In the genomic region with DNA sequence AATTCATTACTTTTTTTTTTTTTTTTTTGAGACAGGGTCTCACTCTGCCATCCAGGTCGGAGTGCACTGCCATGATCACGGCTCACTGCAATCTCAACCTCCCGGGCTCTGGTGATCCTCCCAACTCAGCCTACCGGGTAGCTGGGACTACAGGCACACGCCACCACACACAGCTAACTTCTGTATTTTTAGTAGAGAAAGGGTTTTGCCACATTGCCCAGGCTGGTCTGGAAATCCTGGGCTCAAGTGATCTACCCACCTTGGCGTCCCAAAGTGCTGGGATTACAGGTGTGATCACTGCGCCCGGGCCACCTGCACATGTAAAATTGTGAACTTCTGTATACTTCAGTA, we compare ENCODE assay signal across 8 cellular contexts. TPM values are rescaled to one million over a fixed set of nuclear protein-coding genes. Genes with fewer than 3 reads are reported as not detected.
DNase-seq lines count a peak whose midpoint lies in the region; ATAC-seq, FAIRE-seq and TF ChIP-seq lines count a peak whose summit lies in the region.
"Not testable (repeated sequence)": the region's sequence is repeated elsewhere in the genome, so short reads cannot be mapped to it uniquely, and the experiment has no call there.

No MANE protein-coding gene starts in this region.

- not testable (repeated sequence) for H3K79me1 ChIP-seq in neuronal stem cell (ENCODE audit: low read depth, low read length)

- H2BK5ac ChIP-seq in neuronal stem cell (ENCODE audit: low read length) = not testable (repeated sequence)

- not testable (repeated sequence) for TF ChIP-seq EP300 in A549 (IDR thresholded peaks at IDR 0.05)

- H3K18ac ChIP-seq in neuronal stem cell (ENCODE audit: low read length) = not testable (repeated sequence)

- H2BK120ac ChIP-seq in neuronal stem cell (ENCODE audit: low read depth, low read length) = not testable (repeated sequence)

- H4K20me1 ChIP-seq in fibroblast of lung (ENCODE audit: control insufficient read depth, extremely low read depth, insufficient read depth, low read length) = not testable (repeated sequence)

- H3K27me3 Mint-ChIP-seq in stimulated activated naive B cell treated with anti-CD40 and anti-IgM and Interleukin-4, amounts not matched to agents 10 μg/mL and 1 μg/mL and 100 μg/mL, for 72 hours = not testable (repeated sequence)

- not testable (repeated sequence) for H3K23ac ChIP-seq in neuronal stem cell (ENCODE audit: low read depth, low read length, poor library complexity)

- H2AK5ac ChIP-seq in neuronal stem cell (ENCODE audit: low read depth, low read length) = not testable (repeated sequence)

- CTCF ChIA-PET in A549 (lab: Yijun Ruan, JAX) = interaction anchor here (1.0 to 9.0 kb wide), 5 partner anchors 9 to 277 kb away, joined by 3 to 98 read pairs (median 3); no protein-coding TSS in a partner anchor

- H2BK12ac ChIP-seq in neuronal stem cell (ENCODE audit: low read length) = not testable (repeated sequence)

- not testable (repeated sequence) for H3K4me1 Mint-ChIP-seq in stimulated activated naive B cell treated with anti-CD40 and anti-IgM and Interleukin-4, amounts not matched to agents 10 μg/mL and 1 μg/mL and 100 μg/mL, for 72 hours

- WGBS in A549 (ENCODE audit: missing lambda C conversion rate) = 90% methylated on average over 8 of the region's 8 CpGs
- WGBS in neuronal stem cell (ENCODE audit: extremely low coverage in 2 of 2, insufficient read length in 2 of 2, insufficient replicate concordance in 1 of 2), 2 donors = no CpG with 5 or more reads among the region's 8 CpGs

- H3K4me3 Mint-ChIP-seq in stimulated activated naive B cell treated with anti-CD40 and anti-IgM and Interleukin-4, amounts not matched to agents 10 μg/mL and 1 μg/mL and 100 μg/mL, for 72 hours = not testable (repeated sequence)

- not testable (repeated sequence) for H2BK15ac ChIP-seq in neuronal stem cell (ENCODE audit: low read length)

- H3K4me1 ChIP-seq in A549 (peaks cover 20% of the 10 kb centered on the region), neuronal stem cell (ENCODE audit: control insufficient read depth in 2 of 2, insufficient read depth in 1 of 2, low read depth in 1 of 2, low read length in 2 of 2) (peaks cover 11 to 16% of the 10 kb centered on the region in 2 donors)
- not testable (repeated sequence) for H3K4me1 ChIP-seq in fibroblast of lung (ENCODE audit: control insufficient read depth, extremely low read depth, insufficient read depth, low read length)

- not testable (repeated sequence) for H4K8ac ChIP-seq in neuronal stem cell (ENCODE audit: low read depth, low read length)

- not testable (repeated sequence) for TF ChIP-seq CTCF in A549 (IDR thresholded peaks at IDR 0.05); HFF-Myc (IDR thresholded peaks at IDR 0.05; ENCODE audit: low read depth, low read length, missing control alignments); astrocyte of the spinal cord (IDR thresholded peaks at IDR 0.05; ENCODE audit: low read depth, low read length); fibroblast of lung (conservative IDR thresholded peaks at IDR 0.05 in 1 of 2, IDR thresholded peaks at IDR 0.05 in 1 of 2; ENCODE audit: low read depth in 1 of 2, low read length in 2 of 2)

- not testable (repeated sequence) for H3K27ac Mint-ChIP-seq in stimulated activated naive B cell treated with anti-CD40 and anti-IgM and Interleukin-4, amounts not matched to agents 10 μg/mL and 1 μg/mL and 100 μg/mL, for 72 hours

- H3K9me3 ChIP-seq in A549; SK-N-MC (ENCODE audit: low read depth, low read length); fibroblast of lung (ENCODE audit: control insufficient read depth, insufficient read depth, low read depth, low read length); neuronal stem cell (replicated peaks in 1 of 2; ENCODE audit: control insufficient read depth in 2 of 2, insufficient read depth in 1 of 2, low read depth in 1 of 2, low read length in 2 of 2): not testable (repeated sequence)

- peak overlapping the region; percentile 70; the same call in 2 of the 3 replicates for H3K4me3 ChIP-seq in A549
- peak overlapping the region; percentile 60 for H3K4me3 ChIP-seq in HFF-Myc (replicated peaks; ENCODE audit: low read depth, low read length)
- H3K4me3 ChIP-seq in SK-N-MC = peak overlapping the region; percentile 83
- peak overlapping the region; percentile 63 for H3K4me3 ChIP-seq in astrocyte of the spinal cord (ENCODE audit: low read depth, low read length)
- H3K4me3 ChIP-seq in fibroblast of lung (replicated peaks in 1 of 4; ENCODE audit: control extremely low read depth in 1 of 4, insufficient read depth in 1 of 4, low read depth in 3 of 4, low read length in 4 of 4) = peak overlapping the region; percentile 62 to 96 (median 84)
- H3K4me3 ChIP-seq in neuronal stem cell (ENCODE audit: low read length in 2 of 2) = peak overlapping the region in 1 of 2 donors; percentile 61

- not testable (repeated sequence) for H3K27me3 ChIP-seq in fibroblast of lung (ENCODE audit: control insufficient read depth, insufficient read depth, low read length); layer of hippocampus (ENCODE audit: control insufficient read depth, insufficient read depth, low read length); neuronal stem cell (ENCODE audit: control insufficient read depth in 3 of 3, insufficient read depth in 3 of 3, low read depth in 1 of 3, low read length in 3 of 3)

- not testable (repeated sequence) for H3K9me3 Mint-ChIP-seq in stimulated activated naive B cell treated with anti-CD40 and anti-IgM and Interleukin-4, amounts not matched to agents 10 μg/mL and 1 μg/mL and 100 μg/mL, for 72 hours

- not testable (repeated sequence) for H3K4ac ChIP-seq in neuronal stem cell (ENCODE audit: low read length)

- not testable (repeated sequence) for TF ChIP-seq RAD21 in A549 (conservative IDR thresholded peaks at IDR 0.05 in 1 of 2, IDR thresholded peaks at IDR 0.05 in 1 of 2)

- not testable (repeated sequence) for H2AFZ ChIP-seq in fibroblast of lung (ENCODE audit: low read length); neuronal stem cell (ENCODE audit: low read length)

- peaks cover 33% of the 10 kb centered on the region for H3K79me2 ChIP-seq in fibroblast of lung (ENCODE audit: control insufficient read depth, insufficient read depth, low read length)

- FAIRE-seq in A549 (lab: Jason Lieb, UNC) = not testable (repeated sequence)

- H3K36me3 Mint-ChIP-seq in stimulated activated naive B cell treated with anti-CD40 and anti-IgM and Interleukin-4, amounts not matched to agents 10 μg/mL and 1 μg/mL and 100 μg/mL, for 72 hours = not testable (repeated sequence)

- not testable (repeated sequence) for H3K36me3 ChIP-seq in SK-N-MC (ENCODE audit: insufficient read depth, low read length); fibroblast of lung (ENCODE audit: control insufficient read depth, insufficient read depth, low read length)
- H3K36me3 ChIP-seq in neuronal stem cell (replicated peaks in 1 of 2; ENCODE audit: control insufficient read depth in 2 of 2, insufficient read depth in 2 of 2, low read length in 2 of 2) = peaks cover 14 to 20% of the 10 kb centered on the region in 2 donors

- H3K27ac ChIP-seq in A549; SK-N-MC; neuronal stem cell (replicated peaks; ENCODE audit: low read length): not testable (repeated sequence)
- H3K27ac ChIP-seq in fibroblast of lung (ENCODE audit: insufficient read depth, low read length) (peak overlapping the region; percentile 46), layer of hippocampus (ENCODE audit: low read depth, low read length) (peak overlapping the region; percentile 91)

- not testable (repeated sequence) for DNase-seq in A549 (ENCODE audit: low read depth in 1 of 2, low spot score in 1 of 2); HFF-Myc (ENCODE audit: extremely low read depth, low read depth); SK-N-MC (ENCODE audit: low read depth, low spot score); astrocyte of the spinal cord (ENCODE audit: low read depth, low spot score); fibroblast of lung (ENCODE audit: low read depth in 2 of 2); neuronal stem cell (ENCODE audit: low spot score)
- peak; percentile 4 for DNase-seq in stimulated activated naive B cell treated with anti-CD40 and anti-IgM and Interleukin-4, amounts not matched to agents 10 μg/mL and 1 μg/mL and 100 μg/mL, for 72 hours

- not testable (repeated sequence) for H3K14ac ChIP-seq in neuronal stem cell (ENCODE audit: low read length)

- not testable (repeated sequence) for ATAC-seq in A549; stimulated activated naive B cell treated with anti-CD40 and anti-IgM and Interleukin-4, amounts not matched to agents 10 μg/mL and 1 μg/mL and 100 μg/mL, for 72 hours (replicated peaks)

- TF ChIP-seq POLR2A in A549 (IDR thresholded peaks at IDR 0.05; ENCODE audit: low read length) = not testable (repeated sequence)

- POLR2A ChIA-PET in A549 (lab: Yijun Ruan, JAX) = interaction anchor here (0.6 to 0.7 kb wide), 3 partner anchors 11 to 118 kb away, joined by 3 to 6 read pairs (median 3); no protein-coding TSS in a partner anchor

- in situ Hi-C loops in astrocyte of the spinal cord (cut with HindIII; ENCODE audit: low sequenced_read_pairs) = not testable (repeated sequence)

- peak overlapping the region; percentile 72 for H3K4me2 ChIP-seq in A549
- H3K4me2 ChIP-seq in fibroblast of lung (ENCODE audit: extremely low read depth, insufficient read depth, low read length) = peak overlapping the region; percentile 86
- peak overlapping the region; percentile 21 for H3K4me2 ChIP-seq in neuronal stem cell (ENCODE audit: insufficient read depth, low read length, poor library complexity, severe bottlenecking)

- H3K9ac ChIP-seq in SK-N-MC (ENCODE audit: insufficient read length) (peak overlapping the region; percentile 73), fibroblast of lung (ENCODE audit: insufficient read depth, low read length) (peak overlapping the region; percentile 49)
- not testable (repeated sequence) for H3K9ac ChIP-seq in neuronal stem cell (ENCODE audit: low read depth, low read length, poor library complexity)

- H4K91ac ChIP-seq in neuronal stem cell (ENCODE audit: low read depth, low read length, poor library complexity) = not testable (repeated sequence)

RNA-seq across cellular contexts. Expression of a gene that starts 1.4 kb away (rescaled TPM):
- 36.8 and 37.0 TPM in 2 replicates for polyA plus RNA-seq in A549 (2011; rRNA removed)
- 10.7 and 13.8 TPM in 2 replicates for polyA plus RNA-seq in A549 (2012; cell fraction: cytosol; rRNA removed)
- polyA plus RNA-seq in A549 (2012; cell fraction: nucleus; rRNA removed) = 10.4 and 13.8 TPM in 2 replicates
- polyA plus RNA-seq in A549 (2017; fragmentation: RNase III; extraction: RNeasy Plus Mini Kit Qiagen cat#74134 plus additional on column Dnase treatment) = 23.0 to 24.5 TPM (median 23.9 TPM) in 3 replicates
- polyA minus RNA-seq in A549 (2011; rRNA and poly(A)+ RNA removed) = 58.3 and 65.1 TPM in 2 replicates
- total RNA-seq in fibroblast of lung = 50.3 and 92.3 TPM in 2 replicates
- 25.3 and 27.2 TPM in 2 replicates for polyA plus RNA-seq in fibroblast of lung
- polyA plus RNA-seq in fibroblast of lung (2012) = 17.5 and 19.9 TPM in 2 replicates
- polyA minus RNA-seq in fibroblast of lung (ENCODE audit: low replicate concordance) = 20.0 and 24.3 TPM in 2 replicates
- 19.8 TPM for polyA plus RNA-seq in neuronal stem cell (2013, experiment 1 of 2)
- polyA plus RNA-seq in neuronal stem cell (2013, experiment 2 of 2) = 20.3 TPM

RNA-seq across cellular contexts. Expression of a gene that starts 54.8 kb away (rescaled TPM):
- polyA plus RNA-seq in A549 (2011; rRNA removed) = 56.2 TPM in 1 of 2 replicates, not detected in the other
- polyA plus RNA-seq in A549 (2012; cell fraction: cytosol; rRNA removed) = not detected in 2 replicates
- not detected in 2 replicates for polyA plus RNA-seq in A549 (2012; cell fraction: nucleus; rRNA removed)
- polyA plus RNA-seq in A549 (2017; fragmentation: RNase III; extraction: RNeasy Plus Mini Kit Qiagen cat#74134 plus additional on column Dnase treatment) = 6.5 to 8.5 TPM (median 6.6 TPM) in 3 replicates
- polyA minus RNA-seq in A549 (2011; rRNA and poly(A)+ RNA removed) = 38,453 and 40,699 TPM in 2 replicates
- total RNA-seq in fibroblast of lung = under 0.01 and 3,997 TPM in 2 replicates
- not detected in 2 replicates for polyA plus RNA-seq in fibroblast of lung
- polyA plus RNA-seq in fibroblast of lung (2012) = 44.1 and 65.6 TPM in 2 replicates
- under 0.01 TPM in 2 replicates for polyA minus RNA-seq in fibroblast of lung (ENCODE audit: low replicate concordance)
- polyA plus RNA-seq in neuronal stem cell (2013, experiment 1 of 2) = 14.3 TPM
- polyA plus RNA-seq in neuronal stem cell (2013, experiment 2 of 2) = 15.9 TPM

Comparison
In these comparisons a context has a peak if more than half of its experiments do, and no peak if none do; other contexts are left out.
1. H3K4me2 ChIP-seq: peak in every context shown above with its lines; median percentile 86 in fibroblast of lung; 72 in A549; 21 in neuronal stem cell.